Comparison of ENCODE assay signal across 28 cellular contexts in the genomic region with DNA sequence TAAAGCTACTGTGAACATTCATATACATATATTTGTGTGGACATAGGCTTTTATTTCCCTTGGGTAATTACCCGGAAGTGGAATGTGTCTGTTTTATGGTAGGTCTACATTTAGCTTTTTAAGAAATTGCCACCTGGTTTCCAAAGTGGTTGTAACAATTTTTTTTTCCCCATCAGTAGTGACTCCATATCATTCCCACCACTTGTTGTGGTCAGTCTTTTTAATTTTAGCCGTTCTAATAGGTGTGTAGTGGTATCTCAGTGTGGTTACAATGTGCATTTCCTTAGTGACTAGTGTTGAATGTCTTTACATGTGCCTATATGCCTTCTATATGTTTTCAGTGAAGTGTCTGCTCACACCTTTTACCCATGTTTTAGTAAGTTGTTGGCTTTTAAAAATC.
"Had no signal": no experiment of that assay in that cellular context is flagged by ENCODE, and none has a peak within 500 bp of the region (broad histone marks: within the 10 kb centered on the region; RNA-seq: fewer than 3 reads in every experiment).

No MANE protein-coding gene starts in this region.

- ATAC-seq: stimulated activated effector memory CD8-positive, alpha-beta T cell treated with anti-CD3 and anti-CD28 coated beads, Interleukin-12 subunit alpha, Interleukin-12 subunit beta, amount 100 ng/mL, for 72 hours; stimulated activated memory B cell treated with anti-CD40 and anti-IgM and Interleukin-4, amounts not matched to agents 10 μg/mL and 1 μg/mL and 100 μg/mL, for 72 hours; stimulated activated naive B cell treated with anti-CD40 and anti-IgM and Interleukin-4, amounts not matched to agents 10 μg/mL and 1 μg/mL and 100 μg/mL, for 72 hours; stimulated activated naive CD8-positive, alpha-beta T cell treated with anti-CD3 and anti-CD28 coated beads, Interleukin-15, amount 100 ng/mL, for 72 hours; stimulated activated naive CD8-positive, alpha-beta T cell treated with anti-CD3 and anti-CD28 coated beads, Interleukin-15, Interleukin-2, amounts not matched to agents 100 U/mL and 50 U/mL, for 24 hours; upper lobe of right lung had no signal

- DNase-seq: stimulated activated CD4-positive, alpha-beta T cell treated with anti-CD3 and anti-CD28 coated beads, Interleukin-2, amount 100 ng/mL, for 48 hours; stimulated activated CD4-positive, alpha-beta T cell treated with anti-CD3 and anti-CD28 coated beads, Interleukin-4, amount 100 ng/mL, for 1 hour; stimulated activated CD4-positive, alpha-beta T cell treated with anti-CD3 and anti-CD28 coated beads, Interleukin-4, amount 100 ng/mL, for 24 hours; stimulated activated CD4-positive, alpha-beta T cell treated with anti-CD3 and anti-CD28 coated beads, Interleukin-4, amount 100 ng/mL, for 4 hours; stimulated activated CD8-positive, alpha-beta memory T cell treated with anti-CD3 and anti-CD28 coated beads, Interleukin-4, amount 100 ng/mL, for 48 hours; stimulated activated naive B cell treated with anti-CD40 and anti-IgM and Interleukin-4, amounts not matched to agents 10 μg/mL and 1 μg/mL and 100 μg/mL, for 72 hours; stimulated activated naive CD4-positive, alpha-beta T cell; stimulated activated naive CD4-positive, alpha-beta T cell treated with Interleukin-2 at 50 U/mL for 16 hours; stimulated activated naive CD8-positive, alpha-beta T cell treated with anti-CD3 and anti-CD28 coated beads, Interleukin-15, amount 100 ng/mL, for 72 hours; stimulated activated naive CD8-positive, alpha-beta T cell treated with anti-CD3 and anti-CD28 coated beads, Interleukin-15, Interleukin-2, amounts not matched to agents 100 U/mL and 50 U/mL, for 24 hours; stomach; substantia nigra; testis; thyroid gland; tibial artery; transverse colon; trophoblast cell; upper lobe of left lung; upper lobe of right lung; uterus had no signal

- H3K9me3 ChIP-seq: stomach, suprapubic skin, testis, thoracic aorta, thyroid gland, tibial artery, tibial nerve, transverse colon, upper lobe of left lung, upper lobe of right lung, uterus, vagina had no signal

- H3K4me1 ChIP-seq: stomach, thyroid gland, transverse colon, upper lobe of left lung, upper lobe of right lung, uterus, vagina had no signal

- H3K36me3 ChIP-seq: stomach, suprapubic skin, thoracic aorta, thyroid gland, tibial artery, tibial nerve, transverse colon, upper lobe of left lung, upper lobe of right lung, uterus, vagina had no signal

- H3K9me3 Mint-ChIP-seq: stimulated activated effector memory CD8-positive, alpha-beta T cell treated with anti-CD3 and anti-CD28 coated beads, Interleukin-12 subunit alpha, Interleukin-12 subunit beta, amount 100 ng/mL, for 72 hours; stimulated activated memory B cell treated with anti-CD40 and anti-IgM and Interleukin-4, amounts not matched to agents 10 μg/mL and 1 μg/mL and 100 μg/mL, for 72 hours; stimulated activated naive B cell treated with anti-CD40 and anti-IgM and Interleukin-4, amounts not matched to agents 10 μg/mL and 1 μg/mL and 100 μg/mL, for 72 hours; stimulated activated naive CD8-positive, alpha-beta T cell treated with anti-CD3 and anti-CD28 coated beads, Interleukin-15, amount 100 ng/mL, for 72 hours; stimulated activated naive CD8-positive, alpha-beta T cell treated with anti-CD3 and anti-CD28 coated beads, Interleukin-15, Interleukin-2, amounts not matched to agents 100 ng/mL and 50 ng/mL, for 24 hours; type B pancreatic cell had no signal

- H3K4me1 Mint-ChIP-seq: stimulated activated effector memory CD8-positive, alpha-beta T cell treated with anti-CD3 and anti-CD28 coated beads, Interleukin-12 subunit alpha, Interleukin-12 subunit beta, amount 100 ng/mL, for 72 hours; stimulated activated memory B cell treated with anti-CD40 and anti-IgM and Interleukin-4, amounts not matched to agents 10 μg/mL and 1 μg/mL and 100 μg/mL, for 72 hours; stimulated activated naive B cell treated with anti-CD40 and anti-IgM and Interleukin-4, amounts not matched to agents 10 μg/mL and 1 μg/mL and 100 μg/mL, for 72 hours; stimulated activated naive CD8-positive, alpha-beta T cell treated with anti-CD3 and anti-CD28 coated beads, Interleukin-15, amount 100 ng/mL, for 72 hours had no signal

- H3K27ac ChIP-seq: stomach, suprapubic skin, testis, thoracic aorta, thyroid gland, tibial artery, tibial nerve, transverse colon, upper lobe of left lung, upper lobe of right lung, uterus, vagina had no signal

- H3K4me3 Mint-ChIP-seq: stimulated activated effector memory CD8-positive, alpha-beta T cell treated with anti-CD3 and anti-CD28 coated beads, Interleukin-12 subunit alpha, Interleukin-12 subunit beta, amount 100 ng/mL, for 72 hours; stimulated activated memory B cell treated with anti-CD40 and anti-IgM and Interleukin-4, amounts not matched to agents 10 μg/mL and 1 μg/mL and 100 μg/mL, for 72 hours; stimulated activated naive B cell treated with anti-CD40 and anti-IgM and Interleukin-4, amounts not matched to agents 10 μg/mL and 1 μg/mL and 100 μg/mL, for 72 hours; stimulated activated naive CD8-positive, alpha-beta T cell treated with anti-CD3 and anti-CD28 coated beads, Interleukin-15, amount 100 ng/mL, for 72 hours; stimulated activated naive CD8-positive, alpha-beta T cell treated with anti-CD3 and anti-CD28 coated beads, Interleukin-15, Interleukin-2, amounts not matched to agents 100 ng/mL and 50 ng/mL, for 24 hours; type B pancreatic cell had no signal

- H3K36me3 Mint-ChIP-seq: stimulated activated effector memory CD8-positive, alpha-beta T cell treated with anti-CD3 and anti-CD28 coated beads, Interleukin-12 subunit alpha, Interleukin-12 subunit beta, amount 100 ng/mL, for 72 hours; stimulated activated memory B cell treated with anti-CD40 and anti-IgM and Interleukin-4, amounts not matched to agents 10 μg/mL and 1 μg/mL and 100 μg/mL, for 72 hours; stimulated activated naive B cell treated with anti-CD40 and anti-IgM and Interleukin-4, amounts not matched to agents 10 μg/mL and 1 μg/mL and 100 μg/mL, for 72 hours had no signal

- H3K4me3 ChIP-seq: stomach, suprapubic skin, testis, thoracic aorta, thyroid gland, tibial artery, tibial nerve, transverse colon, upper lobe of left lung, upper lobe of right lung, uterus, vagina had no signal

- H3K27ac Mint-ChIP-seq: stimulated activated effector memory CD8-positive, alpha-beta T cell treated with anti-CD3 and anti-CD28 coated beads, Interleukin-12 subunit alpha, Interleukin-12 subunit beta, amount 100 ng/mL, for 72 hours; stimulated activated memory B cell treated with anti-CD40 and anti-IgM and Interleukin-4, amounts not matched to agents 10 μg/mL and 1 μg/mL and 100 μg/mL, for 72 hours; stimulated activated naive B cell treated with anti-CD40 and anti-IgM and Interleukin-4, amounts not matched to agents 10 μg/mL and 1 μg/mL and 100 μg/mL, for 72 hours; stimulated activated naive CD8-positive, alpha-beta T cell treated with anti-CD3 and anti-CD28 coated beads, Interleukin-15, amount 100 ng/mL, for 72 hours; stimulated activated naive CD8-positive, alpha-beta T cell treated with anti-CD3 and anti-CD28 coated beads, Interleukin-15, Interleukin-2, amounts not matched to agents 100 ng/mL and 50 ng/mL, for 24 hours; type B pancreatic cell had no signal
